24 cellular contexts compared by ENCODE assay signal in the genomic region with DNA sequence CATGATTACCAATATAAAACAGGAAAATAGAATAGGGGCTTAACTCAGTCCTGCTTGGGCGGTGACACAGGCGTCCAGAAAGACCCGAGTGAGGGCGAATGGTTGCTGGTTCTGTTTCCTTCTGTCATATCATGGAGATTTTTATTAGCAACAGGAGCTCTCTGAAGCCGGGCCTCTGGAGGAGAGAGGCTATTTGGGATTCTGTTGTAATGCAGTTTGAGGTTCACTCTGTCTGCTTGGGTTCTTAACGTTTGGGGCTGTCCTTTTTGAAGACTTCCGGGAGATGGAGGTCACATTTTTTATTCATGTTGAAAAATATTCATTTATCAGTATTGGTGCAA.
"Had no signal": no experiment of that assay in that cellular context is flagged by ENCODE, and none has a peak within 500 bp of the region (broad histone marks: within the 10 kb centered on the region; RNA-seq: fewer than 3 reads in every experiment).

No MANE protein-coding gene starts in this region.

- H3K27ac ChIP-seq: adrenal gland, body of pancreas, cardiac muscle cell, colonic mucosa, foreskin keratinocyte, suprapubic skin had no signal

- H3K9me3 Mint-ChIP-seq: activated naive CD8-positive, alpha-beta T cell treated with anti-CD3 and anti-CD28 coated beads for 36 hours; natural killer cell had no signal

- H3K27ac Mint-ChIP-seq: activated naive CD8-positive, alpha-beta T cell treated with anti-CD3 and anti-CD28 coated beads for 36 hours; natural killer cell had no signal

- H3K36me3 Mint-ChIP-seq: activated naive CD8-positive, alpha-beta T cell treated with anti-CD3 and anti-CD28 coated beads for 36 hours; natural killer cell had no signal

- H3K27me3 ChIP-seq: adrenal gland, cardiac muscle cell, colonic mucosa, foreskin keratinocyte, tibial nerve had no signal

- H3K4me1 Mint-ChIP-seq: activated naive CD8-positive, alpha-beta T cell treated with anti-CD3 and anti-CD28 coated beads for 36 hours; natural killer cell had no signal

- ATAC-seq: activated CD4-positive, CD25-positive, alpha-beta regulatory T cell treated with anti-CD3 and anti-CD28 coated beads, Interleukin-2, amount 50 U/mL, for 24 hours; body of pancreas; foreskin keratinocyte; natural killer cell; right cardiac atrium had no signal

- H3K36me3 ChIP-seq: adrenal gland, cardiac muscle cell, colonic mucosa, heart left ventricle, suprapubic skin, tibial nerve had no signal

- DNase-seq: activated CD4-positive, alpha-beta T cell treated with anti-CD3 and anti-CD28 coated beads for 48 hours; activated CD4-positive, alpha-beta T cell treated with anti-CD3 and anti-CD28 coated beads, Interleukin-2, amount 50 U/mL, for 48 hours; activated CD8-positive, alpha-beta memory T cell treated with anti-CD3 and anti-CD28 coated beads for 24 hours; activated effector memory CD4-positive, alpha-beta T cell treated with Interleukin-2 at 50 U/mL for 16 hours; activated naive CD4-positive, alpha-beta T cell treated with Interleukin-2 at 50 U/mL for 16 hours; activated naive CD8-positive, alpha-beta T cell treated with anti-CD3 and anti-CD28 coated beads for 36 hours; aorta; body of pancreas; cerebellar nuclear complex; colonic mucosa; effector memory CD4-positive, alpha-beta T cell; erythroblast; foreskin keratinocyte; heart left ventricle; natural killer cell; right cardiac atrium; stimulated activated CD4-positive, alpha-beta T cell treated with anti-CD3 and anti-CD28 coated beads, Interleukin-15, amount 100 ng/mL, for 24 hours; stimulated activated CD4-positive, alpha-beta T cell treated with anti-CD3 and anti-CD28 coated beads, Interleukin-2, amount 100 ng/mL, for 24 hours; stimulated activated naive CD4-positive, alpha-beta T cell had no signal

- H3K4me1 ChIP-seq: body of pancreas, colonic mucosa, foreskin keratinocyte, suprapubic skin had no signal

- H3K9me3 ChIP-seq: adrenal gland, body of pancreas, colonic mucosa, heart left ventricle, suprapubic skin, tibial nerve had no signal

- H3K4me3 Mint-ChIP-seq: activated naive CD8-positive, alpha-beta T cell treated with anti-CD3 and anti-CD28 coated beads for 36 hours; natural killer cell had no signal

- H3K4me3 ChIP-seq: adrenal gland, body of pancreas, cardiac muscle cell, colonic mucosa, heart left ventricle, suprapubic skin, tibial nerve had no signal
